8 cellular contexts compared by ENCODE assay signal in the genomic region with DNA sequence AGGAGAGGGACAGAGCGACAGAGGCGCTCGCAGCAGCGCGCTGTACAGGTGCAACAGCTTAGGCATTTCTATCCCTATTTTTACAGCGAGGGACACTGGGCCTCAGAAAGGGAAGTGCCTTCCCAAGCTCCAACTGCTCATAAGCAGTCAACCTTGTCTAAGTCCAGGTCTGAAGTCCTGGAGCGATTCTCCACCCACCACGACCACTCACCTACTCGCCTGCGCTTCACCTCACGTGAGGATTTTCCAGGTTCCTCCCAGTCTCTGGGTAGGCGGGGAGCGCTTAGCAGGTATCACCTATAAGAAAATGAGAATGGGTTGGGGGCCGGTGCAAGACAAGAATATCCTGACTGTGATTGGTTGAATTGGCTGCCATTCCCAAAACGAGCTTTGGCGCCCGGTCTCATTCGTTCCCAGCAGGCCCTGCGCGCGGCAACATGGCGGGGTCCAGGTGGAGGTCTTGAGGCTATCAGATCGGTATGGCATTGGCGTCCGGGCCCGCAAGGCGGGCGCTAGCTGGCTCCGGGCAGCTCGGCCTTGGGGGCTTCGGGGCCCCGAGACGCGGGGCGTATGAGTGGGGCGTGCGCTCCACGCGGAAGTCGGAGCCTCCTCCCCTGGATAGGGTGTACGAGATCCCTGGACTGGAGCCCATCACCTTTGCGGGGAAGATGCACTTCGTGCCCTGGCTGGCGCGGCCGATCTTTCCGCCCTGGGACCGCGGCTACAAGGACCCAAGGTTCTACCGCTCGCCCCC. TPM values are rescaled to one million over a fixed set of nuclear protein-coding genes. Genes with fewer than 3 reads are reported as not detected.
DNase-seq lines count a peak whose midpoint lies in the region; ATAC-seq, FAIRE-seq and TF ChIP-seq lines count a peak whose summit lies in the region.

A gene with protein sequence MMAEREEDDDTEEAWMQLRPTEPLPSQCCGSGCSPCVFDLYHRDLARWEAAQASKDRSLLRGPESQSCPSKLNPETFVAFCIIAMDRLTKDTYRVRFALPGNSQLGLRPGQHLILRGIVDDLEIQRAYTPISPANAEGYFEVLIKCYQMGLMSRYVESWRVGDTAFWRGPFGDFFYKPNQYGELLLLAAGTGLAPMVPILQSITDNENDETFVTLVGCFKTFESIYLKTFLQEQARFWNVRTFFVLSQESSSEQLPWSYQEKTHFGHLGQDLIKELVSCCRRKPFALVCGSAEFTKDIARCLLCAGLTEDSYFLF (minus strand): TSS at position 266 of the 754 bp plus-strand sequence. CDS start 4,414 bp downstream, outside the sequence.
A gene (plus strand): TSS at position 403 of the 754 bp plus-strand sequence. CDS start 77 bp downstream, at position 480.

- peaks cover 8% of the 10 kb centered on the region for H3K4me1 Mint-ChIP-seq in Caco-2 (ENCODE audit: low read depth, unreplicated experiment)

- BruUV-seq in Caco-2 (replicated peaks; lab: Mats Ljungman, UMichigan): no TSS peak

- peak within 1 kb of the TSS; percentile 90 for H3K4me3 Mint-ChIP-seq in Caco-2 (ENCODE audit: unreplicated experiment)

- CTCF ChIA-PET in Caco-2 (lab: Charles Lee): interaction anchor here (0.8 to 1.4 kb wide), 3 partner anchors 79 to 600 kb away, joined by 3 to 8 read pairs (median 3); no protein-coding TSS in a partner anchor

- H2AK5ac ChIP-seq in mesenchymal stem cell (ENCODE audit: low read length, severe bottlenecking): peak within 1 kb of the TSS; percentile 16

- H3K27me3 ChIP-seq in Caco-2 (replicated peaks; ENCODE audit: control insufficient read depth, insufficient read depth, low read length): no peaks in the 10 kb centered on the region
- H3K27me3 ChIP-seq in endocrine pancreas (ENCODE audit: control insufficient read depth, insufficient read depth, low read length): no peaks in the 10 kb centered on the region
- H3K27me3 ChIP-seq in mesenchymal stem cell (ENCODE audit: control insufficient read depth in 1 of 2, insufficient read depth in 1 of 2, low read length in 2 of 2): no peaks in the 10 kb centered on the region

- H3K9me3 Mint-ChIP-seq in Caco-2 (ENCODE audit: unreplicated experiment): no peaks in the 10 kb centered on the region

- peak within 1 kb of the TSS; percentile 94 for H3K4me2 ChIP-seq in mesenchymal stem cell (ENCODE audit: low read length, poor library complexity, severe bottlenecking)

- DNase-seq in Caco-2 (peak; percentile 92 to 94), HTR-8/SVneo (ENCODE audit: insufficient read length, low spot score) (peak; percentile 98), NOMO-1 treated with DMSO at 0.1 percent for 48 hours (lab: John Stamatoyannopoulos, UW; ENCODE audit: unreplicated experiment) (peak; percentile 95), mesenchymal stem cell (peak; percentile 97)
- peak; percentile 67 to 82 for DNase-seq in activated CD8-positive, alpha-beta memory T cell treated with anti-CD3 and anti-CD28 coated beads for 4 hours (ENCODE audit: low read depth in 2 of 2)
- peak; percentile 71 for DNase-seq in stimulated activated CD8-positive, alpha-beta memory T cell treated with anti-CD3 and anti-CD28 coated beads, Interleukin-12 subunit alpha, Interleukin-12 subunit beta, amount 100 ng/mL, for 24 hours (ENCODE audit: extremely low read depth)

- peak within 1 kb of the TSS; percentile 95 for H4K8ac ChIP-seq in mesenchymal stem cell (ENCODE audit: low read length)

- H3K18ac ChIP-seq in mesenchymal stem cell (ENCODE audit: low read depth in 1 of 2, low read length in 2 of 2): peak within 1 kb of the TSS; percentile 55 to 61

- H3K36me3 ChIP-seq in Caco-2 (ENCODE audit: control insufficient read depth, insufficient read depth, low read length) (no peaks in the 10 kb centered on the region), endocrine pancreas (ENCODE audit: control insufficient read depth, insufficient read depth, low read length) (peaks cover 2% of the 10 kb centered on the region), mesenchymal stem cell (ENCODE audit: control insufficient read depth in 1 of 2, insufficient read depth in 2 of 2, low read depth in 1 of 2, low read length in 2 of 2) (peaks cover 8 to 34% of the 10 kb centered on the region in 2 experiments)

- no peak within 1 kb of the TSS for H2BK12ac ChIP-seq in mesenchymal stem cell (ENCODE audit: low read length in 2 of 2)

- H3K9me3 ChIP-seq in Caco-2 (no peaks in the 10 kb centered on the region), endocrine pancreas (ENCODE audit: control insufficient read depth, low read length) (no peaks in the 10 kb centered on the region), mesenchymal stem cell (ENCODE audit: control insufficient read depth, low read length) (no peaks in the 10 kb centered on the region)

- peak within 1 kb of the TSS in 1 of 2 experiments; percentile 93 for H3K14ac ChIP-seq in mesenchymal stem cell (ENCODE audit: low read length in 2 of 2)

- H3K4me1 ChIP-seq in Caco-2: 0 out of 2 replicates have a peak, but pooled peaks cover 3% of the 10 kb centered on the region
- peaks cover 12% of the 10 kb centered on the region for H3K4me1 ChIP-seq in endocrine pancreas (ENCODE audit: control insufficient read depth, insufficient read depth, low read length)
- H3K4me1 ChIP-seq in mesenchymal stem cell (ENCODE audit: control insufficient read depth, insufficient read depth, low read depth, low read length): peaks cover 4% of the 10 kb centered on the region

- TF ChIP-seq CTCF in Caco-2 (IDR thresholded peaks at IDR 0.05; ENCODE audit: insufficient read depth in 1 of 2, low read depth in 1 of 2, low read length in 1 of 2, severe bottlenecking in 1 of 2, unreplicated experiment in 1 of 2): no peak

- H3K4me3 ChIP-seq in Caco-2 (ENCODE audit: low read depth, low read length) (peak within 1 kb of the TSS; percentile 78), endocrine pancreas (ENCODE audit: control insufficient read depth, insufficient read depth, low read length) (peak within 1 kb of the TSS; percentile 78), mesenchymal stem cell (ENCODE audit: insufficient read depth in 1 of 2, low read depth in 1 of 2, low read length in 2 of 2) (peak within 1 kb of the TSS; percentile 89 to 99)

- peak; percentile 95 for ATAC-seq in GM21381 (IDR thresholded peaks at IDR 0.05; ENCODE audit: unreplicated experiment)

- H3K79me1 ChIP-seq in mesenchymal stem cell (replicated peaks; ENCODE audit: low read length, poor library complexity, severe bottlenecking): peaks cover 16% of the 10 kb centered on the region

- peak within 1 kb of the TSS; percentile 65 for H4K91ac ChIP-seq in mesenchymal stem cell (ENCODE audit: low read length)

- peak within 1 kb of the TSS; percentile 36 to 56 for H3K4ac ChIP-seq in mesenchymal stem cell (ENCODE audit: low read depth in 1 of 2, low read length in 2 of 2)

- H3K9ac ChIP-seq in endocrine pancreas (ENCODE audit: control insufficient read depth, insufficient read depth, low read length) (peak within 1 kb of the TSS; percentile 58), mesenchymal stem cell (ENCODE audit: low read length) (peak within 1 kb of the TSS; percentile 96)

- H3K27me3 Mint-ChIP-seq in Caco-2 (ENCODE audit: insufficient read depth, unreplicated experiment): no peaks in the 10 kb centered on the region

- POLR2A ChIA-PET in Caco-2 (lab: Charles Lee): interaction anchor here (0.6 to 1.0 kb wide), 4 partner anchors 63 to 300 kb away, joined by 3 to 6 read pairs (median 4); a partner anchor contains a TSS

- intact Hi-C loops in Caco-2 (cut with micrococcal nuclease; ENCODE audit: unreplicated experiment): no loop called here

- FAIRE-seq in HTR-8/SVneo (lab: Jason Lieb, UNC): peak; percentile 86

- no peak within 1 kb of the TSS for H3K27ac ChIP-seq in mesenchymal stem cell (ENCODE audit: low read length, poor library complexity, severe bottlenecking)

- H3K36me3 Mint-ChIP-seq in Caco-2 (ENCODE audit: insufficient read depth, unreplicated experiment): peaks cover 5% of the 10 kb centered on the region

- no peak within 1 kb of the TSS for H2BK5ac ChIP-seq in mesenchymal stem cell (ENCODE audit: low read depth, low read length, poor library complexity, severe bottlenecking)

- H2BK120ac ChIP-seq in mesenchymal stem cell (ENCODE audit: low read depth, low read length): peak within 1 kb of the TSS; percentile 74

- H3K27ac Mint-ChIP-seq in Caco-2 (ENCODE audit: unreplicated experiment): peak within 1 kb of the TSS; percentile 80

- peak within 1 kb of the TSS; percentile 91 for H2AFZ ChIP-seq in mesenchymal stem cell (ENCODE audit: low read depth, low read length)

- peak within 1 kb of the TSS; percentile 30 for H2BK15ac ChIP-seq in mesenchymal stem cell (ENCODE audit: low read depth, poor library complexity, severe bottlenecking)

- peak within 1 kb of the TSS in 1 of 2 experiments; percentile 71 for H3K23ac ChIP-seq in mesenchymal stem cell (ENCODE audit: low read length in 2 of 2)

- WGBS in mesenchymal stem cell: under 1% methylated on average over 46 of the region's 51 CpGs

RNA-seq across cellular contexts. Expression of the first gene that starts in this region (rescaled TPM):
- total RNA-seq in Caco-2 (2022): 10.0 and 10.8 TPM in 2 replicates
- polyA plus RNA-seq in mesenchymal stem cell (2013, experiment 1 of 2): 4.3 TPM
- polyA plus RNA-seq in mesenchymal stem cell (2013, experiment 2 of 2): 3.4 TPM

RNA-seq across cellular contexts. Expression of the second gene that starts in this region (rescaled TPM):
- total RNA-seq in Caco-2 (2022): 95.4 and 95.6 TPM in 2 replicates
- polyA plus RNA-seq in mesenchymal stem cell (2013, experiment 1 of 2): 83.1 TPM
- 84.0 TPM for polyA plus RNA-seq in mesenchymal stem cell (2013, experiment 2 of 2)
